In the genomic region with DNA sequence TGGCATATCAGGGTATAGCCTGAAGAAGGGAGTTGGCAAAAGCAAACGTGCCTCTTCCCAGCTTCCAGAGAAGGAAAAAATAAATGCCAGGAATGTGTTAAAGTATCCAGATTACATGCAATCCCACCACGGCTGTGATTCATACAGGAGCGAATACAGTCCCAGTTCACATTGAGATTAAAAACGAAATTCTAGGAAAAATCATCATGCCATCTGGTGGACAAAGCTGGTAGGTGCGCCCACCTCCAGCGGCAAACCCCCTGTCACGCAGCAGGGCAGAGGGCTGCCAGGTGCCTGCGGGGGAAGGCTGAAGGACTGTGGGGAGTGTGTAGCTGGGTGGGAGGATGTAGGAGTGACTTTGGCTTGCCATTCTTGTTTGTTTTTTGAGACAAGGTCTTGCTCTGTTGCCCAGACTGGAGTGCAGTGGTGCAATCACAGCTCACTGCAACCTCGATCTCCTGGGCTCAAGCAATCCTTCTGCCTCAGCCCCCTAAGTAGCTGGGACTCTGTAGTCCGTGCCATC, we compare ENCODE assay signal across 8 cellular contexts. TPM values are rescaled to one million over a fixed set of nuclear protein-coding genes. Genes with fewer than 3 reads are reported as not detected.
DNase-seq lines count a peak whose midpoint lies in the region; ATAC-seq and TF ChIP-seq lines count a peak whose summit lies in the region.

No MANE protein-coding gene starts in this region.

- H3K27me3 Mint-ChIP-seq in progenitor cell of endocrine pancreas = peaks cover 10% of the 10 kb centered on the region

- DNase-seq in DMS114 treated with DMSO at 0.1 percent for 48 hours (lab: John Stamatoyannopoulos, UW; ENCODE audit: unreplicated experiment) (peak; percentile 50), HuH-7 (ENCODE audit: low spot score) (peak; percentile 82), RKO (ENCODE audit: low spot score) (peak; percentile 75), glomerular visceral epithelial cell (ENCODE audit: extremely low spot score) (peak; percentile 80), progenitor cell of endocrine pancreas (ENCODE audit: low spot score, unreplicated experiment) (peak; percentile 54), ecto neural progenitor cell (ENCODE audit: low spot score) (no peak)
- peak; percentile 85 for DNase-seq in activated effector memory CD4-positive, alpha-beta T cell treated with anti-CD3 and anti-CD28 coated beads, Interleukin-2, amount 50 U/mL, for 16 hours

- no peaks in the 10 kb centered on the region for H3K9me3 Mint-ChIP-seq in progenitor cell of endocrine pancreas (ENCODE audit: low read depth)

- no peak overlapping the region for H3K4me3 Mint-ChIP-seq in progenitor cell of endocrine pancreas (ENCODE audit: low read depth)

- H3K4me1 Mint-ChIP-seq in progenitor cell of endocrine pancreas (ENCODE audit: low read depth) = peaks cover 4% of the 10 kb centered on the region

- H3K27ac Mint-ChIP-seq in progenitor cell of endocrine pancreas = no peak overlapping the region

- no peak for ATAC-seq in HG02973 (IDR thresholded peaks at IDR 0.05; ENCODE audit: unreplicated experiment)

- TF ChIP-seq CTCF in progenitor cell of endocrine pancreas (IDR thresholded peaks at IDR 0.05; ENCODE audit: unreplicated experiment) = peak; percentile 86

- no peaks in the 10 kb centered on the region for H3K36me3 Mint-ChIP-seq in progenitor cell of endocrine pancreas (ENCODE audit: insufficient read depth)

RNA-seq across cellular contexts. Expression of gene DMWD, which starts 6.4 kb away (rescaled TPM):
- 99.4 and 108 TPM in 2 replicates for total RNA-seq in progenitor cell of endocrine pancreas

RNA-seq across cellular contexts. Expression of gene RSPH6A, which starts 16.1 kb away (rescaled TPM):
- 0.42 and 0.48 TPM in 2 replicates for total RNA-seq in progenitor cell of endocrine pancreas

RNA-seq across cellular contexts. Expression of gene DMPK, which starts 16.8 kb away (rescaled TPM):
- total RNA-seq in progenitor cell of endocrine pancreas = 117 and 122 TPM in 2 replicates

RNA-seq across cellular contexts. Expression of gene SIX5, which starts 30.0 kb away (rescaled TPM):
- 36.9 and 42.3 TPM in 2 replicates for total RNA-seq in progenitor cell of endocrine pancreas
